Comparison of ENCODE assay signal across 9 cellular contexts in the genomic region with DNA sequence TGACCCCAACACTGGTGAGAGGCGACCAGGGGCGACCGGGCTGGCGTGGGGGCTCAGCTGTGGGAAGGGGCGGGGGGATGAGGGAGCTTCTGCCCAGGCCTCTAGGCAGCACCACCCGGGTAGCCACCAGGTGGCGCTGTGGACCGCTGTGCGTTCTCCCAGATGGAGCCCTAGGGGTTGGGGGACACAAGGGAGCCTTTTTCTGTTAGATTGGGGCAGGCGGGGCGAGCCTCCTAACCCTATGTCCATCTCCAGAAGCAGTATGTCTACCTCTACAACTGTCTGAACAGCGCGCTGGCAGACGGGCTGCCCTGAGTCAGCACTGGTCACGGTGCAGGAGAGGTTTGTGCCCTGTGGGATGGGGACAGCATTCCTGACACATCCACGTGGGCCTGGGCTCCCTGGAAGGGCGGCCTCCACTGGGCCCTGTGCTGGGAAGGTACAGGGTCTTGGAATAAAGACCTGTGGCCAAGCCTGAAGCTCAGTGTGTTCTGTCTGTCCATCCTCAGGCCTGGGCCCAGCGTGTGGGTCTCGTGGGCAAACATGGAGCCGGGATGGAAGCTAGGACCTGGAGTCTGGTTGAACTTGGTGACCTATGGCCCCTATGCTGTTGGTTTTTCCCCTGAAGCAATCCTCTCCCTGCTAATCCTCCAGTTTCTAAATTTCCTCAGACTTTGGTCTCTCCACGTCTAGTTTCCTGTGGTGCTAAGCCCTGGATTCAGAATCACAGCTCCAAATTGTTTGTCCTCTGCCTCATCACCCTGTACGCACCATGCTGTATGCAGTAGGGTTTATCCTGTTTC. TPM values are rescaled to one million over a fixed set of nuclear protein-coding genes. Genes with fewer than 3 reads are reported as not detected.
DNase-seq lines count a peak whose midpoint lies in the region; ATAC-seq and TF ChIP-seq lines count a peak whose summit lies in the region.
"Had no signal": no experiment of that assay in that cellular context is flagged by ENCODE, and none has a peak within 500 bp of the region (broad histone marks: within the 10 kb centered on the region; RNA-seq: fewer than 3 reads in every experiment).

No MANE protein-coding gene starts in this region.

- no peaks in the 10 kb centered on the region for H3K79me2 ChIP-seq in parathyroid adenoma

- intact Hi-C loops in upper lobe of right lung (cut with DNase I) = loop anchor here (10.0 kb wide), 1 partner anchor 656 kb away; no protein-coding TSS in a partner anchor

- DNase-seq in COLO668 (lab: John Stamatoyannopoulos, UW; ENCODE audit: unreplicated experiment) (peak; percentile 76), RPMI7951 (ENCODE audit: low read depth) (peak; percentile 37), foreskin keratinocyte (peak in 1 of 2 donors; percentile 9), upper lobe of right lung (peak; percentile 88)
- DNase-seq in activated effector memory CD4-positive, alpha-beta T cell treated with anti-CD3 and anti-CD28 coated beads, Interleukin-2, amount 50 U/mL, for 16 hours = peak; percentile 92

- no peak overlapping the region for H3K27ac ChIP-seq in foreskin keratinocyte
- no peak overlapping the region for H3K27ac ChIP-seq in parathyroid adenoma
- no peak overlapping the region for H3K27ac ChIP-seq in upper lobe of right lung
- H3K27ac ChIP-seq: SK-N-MC had no signal

- peak overlapping the region; percentile 53 for H2AFZ ChIP-seq in parathyroid adenoma

- H3K9ac ChIP-seq in parathyroid adenoma = no peak overlapping the region

- no peak overlapping the region for H3K4me2 ChIP-seq in parathyroid adenoma (ENCODE audit: low read length)

- TF ChIP-seq CTCF in foreskin keratinocyte (conservative IDR thresholded peaks at IDR 0.05) (peak; percentile 77), parathyroid adenoma (IDR thresholded peaks at IDR 0.05) (peak; percentile 72), upper lobe of right lung (IDR thresholded peaks at IDR 0.05) (peak; percentile 87)

- peaks cover 6% of the 10 kb centered on the region for H3K4me1 ChIP-seq in foreskin keratinocyte
- H3K4me1 ChIP-seq in parathyroid adenoma = no peaks in the 10 kb centered on the region
- peaks cover 8% of the 10 kb centered on the region for H3K4me1 ChIP-seq in upper lobe of right lung

- H3K36me3 ChIP-seq in parathyroid adenoma (ENCODE audit: control insufficient read depth, insufficient read depth, low read length) (no peaks in the 10 kb centered on the region), upper lobe of right lung (no peaks in the 10 kb centered on the region)

- H3K27me3 ChIP-seq in foreskin keratinocyte = peaks cover 15% of the 10 kb centered on the region
- no peaks in the 10 kb centered on the region for H3K27me3 ChIP-seq in parathyroid adenoma (ENCODE audit: control insufficient read depth, insufficient read depth, low read length)
- no peaks in the 10 kb centered on the region for H3K27me3 ChIP-seq in upper lobe of right lung

- ATAC-seq in HG02642 (IDR thresholded peaks at IDR 0.05; ENCODE audit: poor library complexity, unreplicated experiment) (peak; percentile 38), foreskin keratinocyte (peak; percentile 26), upper lobe of right lung (peak; percentile 67), HG03135 (IDR thresholded peaks at IDR 0.05; ENCODE audit: unreplicated experiment) (no peak)

- H3K9me3 ChIP-seq in parathyroid adenoma (ENCODE audit: control insufficient read depth, low read length) (no peaks in the 10 kb centered on the region), upper lobe of right lung (no peaks in the 10 kb centered on the region)

- H3K4me3 ChIP-seq in parathyroid adenoma (ENCODE audit: low read depth, low read length) = no peak overlapping the region
- H3K4me3 ChIP-seq in upper lobe of right lung = no peak overlapping the region
- H3K4me3 ChIP-seq: SK-N-MC had no signal

RNA-seq across cellular contexts. Expression of a gene that starts 23.1 kb away (rescaled TPM):
- 73.2 and 87.7 TPM in 2 replicates for total RNA-seq in RPMI7951 (2014; rRNA removed; shearing (Covaris generic))
- 76.0 and 82.5 TPM in 2 replicates for total RNA-seq in foreskin keratinocyte
- polyA plus RNA-seq in foreskin keratinocyte = 30.2 and 36.6 TPM in 2 replicates
- 66.5 TPM for total RNA-seq in upper lobe of right lung
